In the genomic region with DNA sequence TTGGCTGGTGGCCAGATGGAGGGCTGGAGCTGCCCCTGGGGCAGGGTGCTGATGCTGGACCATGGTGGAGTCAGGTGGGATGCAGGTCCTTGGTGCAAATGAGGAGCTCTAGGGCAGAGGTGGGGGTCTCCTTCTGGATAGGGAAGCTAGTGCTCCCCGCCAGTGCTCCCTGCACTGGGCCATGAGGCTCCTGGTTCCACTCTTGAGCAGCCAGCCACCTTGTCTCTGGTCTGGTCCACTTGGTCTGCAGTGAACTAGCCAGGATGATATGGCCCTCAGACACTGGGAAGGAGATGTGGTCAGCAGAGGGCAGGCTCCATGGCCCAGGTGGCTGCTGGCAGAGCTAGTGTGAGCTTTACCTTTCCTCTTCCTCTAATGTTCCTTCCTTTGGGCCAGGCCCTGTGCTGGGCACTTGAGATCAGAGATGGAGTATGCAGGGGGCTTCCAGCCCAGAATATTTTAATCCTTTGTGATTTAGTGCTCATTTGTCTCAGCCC, we compare ENCODE assay signal across 28 cellular contexts.
"Had no signal": no experiment of that assay in that cellular context is flagged by ENCODE, and none has a peak within 500 bp of the region (broad histone marks: within the 10 kb centered on the region; RNA-seq: fewer than 3 reads in every experiment).

No MANE protein-coding gene starts in this region.

- DNase-seq: activated CD4-positive, alpha-beta T cell treated with anti-CD3 and anti-CD28 coated beads for 48 hours; activated CD4-positive, alpha-beta T cell treated with anti-CD3 and anti-CD28 coated beads, Interleukin-2, amount 50 U/mL, for 48 hours; activated CD8-positive, alpha-beta memory T cell treated with anti-CD3 and anti-CD28 coated beads for 24 hours; activated effector memory CD4-positive, alpha-beta T cell treated with anti-CD3 and anti-CD28 coated beads, Interleukin-2, amount 50 U/mL, for 16 hours; activated naive CD4-positive, alpha-beta T cell treated with anti-CD3 and anti-CD28 coated beads, Interleukin-2, amount 10 ng/mL, durations not matched to agents 7 days and 5 days; activated naive CD8-positive, alpha-beta T cell treated with anti-CD3 and anti-CD28 coated beads, Interleukin-2, amount 10 ng/mL, durations not matched to agents 7 days and 5 days; amniotic stem cell; dermis blood vessel endothelial cell; effector CD4-positive, alpha-beta T cell; esophagus squamous epithelium; foreskin melanocyte; kidney glomerular epithelial cell; left ventricle myocardium inferior; naive B cell; nephron progenitor cell; nucleus accumbens; retina; stimulated activated naive CD4-positive, alpha-beta T cell; testis; transverse colon had no signal

- H3K4me3 ChIP-seq: esophagus squamous epithelium, left ventricle myocardium inferior, pancreas, prostate gland, testis, transverse colon had no signal

- ATAC-seq: activated CD4-positive, CD25-positive, alpha-beta regulatory T cell treated with anti-CD3 and anti-CD28 coated beads, Interleukin-2, amount 50 U/mL, for 24 hours; pancreas had no signal

- H3K9me3 ChIP-seq: pancreas, prostate gland, testis had no signal

- H3K36me3 ChIP-seq: esophagus squamous epithelium, pancreas, prostate gland, transverse colon had no signal

- H3K27me3 ChIP-seq: esophagus squamous epithelium, pancreas, testis, transverse colon had no signal

- H3K4me1 ChIP-seq: pancreas, prostate gland, transverse colon had no signal

- H3K27ac ChIP-seq: epithelial cell of prostate, esophagus squamous epithelium, left ventricle myocardium inferior, pancreas, prostate gland, testis, transverse colon, VCaP had no signal

- FAIRE-seq: colon, endometrium, pancreas, TTC549 had no signal
